1 cellular context compared by ENCODE assay signal in the genomic region with DNA sequence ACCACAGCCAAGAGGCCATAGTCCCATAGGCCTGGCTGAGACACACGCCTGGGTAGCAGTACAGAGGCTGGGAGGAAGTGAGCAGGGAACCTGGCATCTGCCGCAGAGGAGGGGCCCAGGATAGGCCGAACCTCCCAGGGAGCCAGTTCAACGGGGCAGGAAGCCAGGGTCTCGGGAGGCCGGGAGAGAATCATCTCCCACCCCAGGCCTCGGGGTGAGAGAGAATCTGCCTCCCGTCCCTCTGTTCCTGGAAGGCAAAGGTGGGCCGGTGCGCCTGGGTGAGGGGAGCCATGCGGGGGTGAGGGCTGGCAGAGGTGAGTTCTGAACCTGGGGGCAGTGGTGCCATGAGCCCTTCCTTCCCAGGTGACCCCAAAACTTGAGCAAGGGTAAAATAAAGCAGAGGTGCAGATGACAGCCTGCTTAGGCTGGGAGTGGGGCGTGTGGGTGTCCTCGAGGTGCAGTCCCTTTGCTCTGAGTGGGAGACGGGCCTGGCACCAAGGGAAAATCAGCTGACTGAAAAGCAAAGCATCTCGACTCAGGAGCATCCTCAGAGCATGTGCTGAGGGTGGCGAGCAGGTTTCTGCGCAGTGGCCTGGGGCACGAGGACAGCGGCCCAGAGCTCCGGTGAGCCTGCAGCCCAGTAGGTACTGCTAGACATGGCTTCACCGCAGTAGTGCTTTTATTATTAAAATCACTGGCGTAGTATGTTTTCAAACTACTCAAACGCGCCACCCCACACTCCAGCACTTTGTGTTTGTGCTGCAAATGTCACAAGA.
TF ChIP-seq lines count a peak whose summit lies in the region.

No MANE protein-coding gene starts in this region.

TF ChIP-seq in H1, 55 proteins besides CTCF, POLR2A, EP300 and RAD21:
- TF ChIP-seq SP2 (IDR thresholded peaks at IDR 0.05; ENCODE audit: low read length), result no peak
- no peak for TF ChIP-seq CBX5 (IDR thresholded peaks at IDR 0.05; ENCODE audit: low read depth, low read length)
- no peak for TF ChIP-seq CTBP2 (IDR thresholded peaks at IDR 0.05; ENCODE audit: borderline replicate concordance, insufficient read depth, insufficient read length, low read length)
- no peak for TF ChIP-seq CREB1 (IDR thresholded peaks at IDR 0.05)
- no peak for TF ChIP-seq EGR1 (IDR thresholded peaks at IDR 0.05; ENCODE audit: borderline replicate concordance, low read depth, low read length)
- TF ChIP-seq SUZ12 (IDR thresholded peaks at IDR 0.05; ENCODE audit: low read length), result no peak
- no peak for TF ChIP-seq RFX5 (IDR thresholded peaks at IDR 0.05; ENCODE audit: borderline replicate concordance, low read depth, low read length)
- TF ChIP-seq TAF7 (optimal IDR thresholded peaks at IDR 0.05; ENCODE audit: borderline replicate concordance, low read depth, low read length), result no peak
- no peak for TF ChIP-seq POU5F1 (IDR thresholded peaks at IDR 0.05; ENCODE audit: low read depth, low read length)
TF ChIP-seq in H1: peak in this region for 0.
